ENCODE assay signal across 1 cellular context in the genomic region with DNA sequence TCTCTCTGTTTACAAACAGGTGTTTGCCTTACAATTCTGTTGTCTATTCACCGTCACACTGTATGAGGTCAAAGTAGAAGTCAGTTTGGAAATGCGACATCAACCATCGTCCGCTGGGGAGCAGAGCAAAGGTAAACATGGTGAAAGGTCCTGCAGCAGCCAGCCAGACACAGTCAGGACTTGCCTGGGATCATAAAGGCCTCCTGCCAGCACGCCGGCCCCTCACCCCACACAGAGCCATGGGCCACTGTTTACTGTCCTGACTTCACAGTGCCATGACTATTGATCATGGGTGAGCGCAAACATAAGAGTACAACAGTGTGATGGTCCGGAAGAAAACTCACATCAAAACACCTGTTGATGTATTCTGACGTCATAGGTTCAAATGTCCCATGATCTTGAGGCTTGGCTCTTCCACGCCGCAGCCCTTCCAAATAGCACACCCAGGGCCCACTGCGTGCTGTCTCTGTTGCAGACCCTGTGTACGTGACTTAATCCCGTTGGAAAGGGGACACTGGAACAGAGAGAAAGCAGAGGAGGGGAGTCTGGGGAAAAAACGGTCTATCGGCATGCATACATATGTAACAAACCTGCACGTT.
TF ChIP-seq lines count a peak whose summit lies in the region.

No MANE protein-coding gene starts in this region.

TF ChIP-seq in HepG2, 621 proteins besides CTCF, POLR2A, EP300 and RAD21 (continued from another document and continues in another):
- TF ChIP-seq, protein P1, sequence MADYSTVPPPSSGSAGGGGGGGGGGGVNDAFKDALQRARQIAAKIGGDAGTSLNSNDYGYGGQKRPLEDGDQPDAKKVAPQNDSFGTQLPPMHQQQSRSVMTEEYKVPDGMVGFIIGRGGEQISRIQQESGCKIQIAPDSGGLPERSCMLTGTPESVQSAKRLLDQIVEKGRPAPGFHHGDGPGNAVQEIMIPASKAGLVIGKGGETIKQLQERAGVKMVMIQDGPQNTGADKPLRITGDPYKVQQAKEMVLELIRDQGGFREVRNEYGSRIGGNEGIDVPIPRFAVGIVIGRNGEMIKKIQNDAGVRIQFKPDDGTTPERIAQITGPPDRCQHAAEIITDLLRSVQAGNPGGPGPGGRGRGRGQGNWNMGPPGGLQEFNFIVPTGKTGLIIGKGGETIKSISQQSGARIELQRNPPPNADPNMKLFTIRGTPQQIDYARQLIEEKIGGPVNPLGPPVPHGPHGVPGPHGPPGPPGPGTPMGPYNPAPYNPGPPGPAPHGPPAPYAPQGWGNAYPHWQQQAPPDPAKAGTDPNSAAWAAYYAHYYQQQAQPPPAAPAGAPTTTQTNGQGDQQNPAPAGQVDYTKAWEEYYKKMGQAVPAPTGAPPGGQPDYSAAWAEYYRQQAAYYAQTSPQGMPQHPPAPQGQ (CRISPR knock-in tag; IDR thresholded peaks at IDR 0.05; ENCODE audit: borderline replicate concordance), result peak; percentile 80; the same call in 1 of the 2 replicates
- no peak for TF ChIP-seq JARID2 (CRISPR knock-in tag; IDR thresholded peaks at IDR 0.05; ENCODE audit: insufficient replicate concordance)
- TF ChIP-seq, protein P2, sequence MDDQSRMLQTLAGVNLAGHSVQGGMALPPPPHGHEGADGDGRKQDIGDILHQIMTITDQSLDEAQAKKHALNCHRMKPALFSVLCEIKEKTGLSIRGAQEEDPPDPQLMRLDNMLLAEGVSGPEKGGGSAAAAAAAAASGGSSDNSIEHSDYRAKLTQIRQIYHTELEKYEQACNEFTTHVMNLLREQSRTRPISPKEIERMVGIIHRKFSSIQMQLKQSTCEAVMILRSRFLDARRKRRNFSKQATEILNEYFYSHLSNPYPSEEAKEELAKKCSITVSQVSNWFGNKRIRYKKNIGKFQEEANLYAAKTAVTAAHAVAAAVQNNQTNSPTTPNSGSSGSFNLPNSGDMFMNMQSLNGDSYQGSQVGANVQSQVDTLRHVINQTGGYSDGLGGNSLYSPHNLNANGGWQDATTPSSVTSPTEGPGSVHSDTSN (CRISPR knock-in tag; IDR thresholded peaks at IDR 0.05; ENCODE audit: borderline replicate concordance), result no peak
- peak; percentile 32; the same call in 1 of the 2 replicates for TF ChIP-seq HOXA9 (CRISPR knock-in tag; IDR thresholded peaks at IDR 0.05; ENCODE audit: borderline replicate concordance)
- TF ChIP-seq ZC3H13 (CRISPR knock-in tag; IDR thresholded peaks at IDR 0.05), result no peak
- TF ChIP-seq CAMTA2 (CRISPR knock-in tag; IDR thresholded peaks at IDR 0.05; ENCODE audit: borderline replicate concordance), result no peak
- no peak for TF ChIP-seq NR1H2 (CRISPR knock-in tag; IDR thresholded peaks at IDR 0.05; ENCODE audit: borderline replicate concordance, low read depth)
- TF ChIP-seq NRL (CRISPR knock-in tag; IDR thresholded peaks at IDR 0.05; ENCODE audit: borderline replicate concordance), result peak; percentile 78; the same call in 1 of the 2 replicates
- peak; percentile 96 for TF ChIP-seq NCOA2 (CRISPR knock-in tag; IDR thresholded peaks at IDR 0.05)
- no peak for TF ChIP-seq EZH2 (conservative IDR thresholded peaks at IDR 0.05; ENCODE audit: low read depth, low read length)
- peak; percentile 95 for TF ChIP-seq ZNF605 (CRISPR knock-in tag; IDR thresholded peaks at IDR 0.05)
- TF ChIP-seq ZNF652 (CRISPR knock-in tag; IDR thresholded peaks at IDR 0.05; ENCODE audit: borderline replicate concordance, low read depth), result peak; percentile 81; the same call in 1 of the 2 replicates
- TF ChIP-seq SOX13 (IDR thresholded peaks at IDR 0.05), result peak; percentile 85
- TF ChIP-seq SOX13 (CRISPR knock-in tag; conservative IDR thresholded peaks at IDR 0.05 in 1 of 2, IDR thresholded peaks at IDR 0.05 in 1 of 2), result peak in 1 of 2 experiments; percentile 96; a peak in 2 of 4 replicates
- TF ChIP-seq, protein P3, sequence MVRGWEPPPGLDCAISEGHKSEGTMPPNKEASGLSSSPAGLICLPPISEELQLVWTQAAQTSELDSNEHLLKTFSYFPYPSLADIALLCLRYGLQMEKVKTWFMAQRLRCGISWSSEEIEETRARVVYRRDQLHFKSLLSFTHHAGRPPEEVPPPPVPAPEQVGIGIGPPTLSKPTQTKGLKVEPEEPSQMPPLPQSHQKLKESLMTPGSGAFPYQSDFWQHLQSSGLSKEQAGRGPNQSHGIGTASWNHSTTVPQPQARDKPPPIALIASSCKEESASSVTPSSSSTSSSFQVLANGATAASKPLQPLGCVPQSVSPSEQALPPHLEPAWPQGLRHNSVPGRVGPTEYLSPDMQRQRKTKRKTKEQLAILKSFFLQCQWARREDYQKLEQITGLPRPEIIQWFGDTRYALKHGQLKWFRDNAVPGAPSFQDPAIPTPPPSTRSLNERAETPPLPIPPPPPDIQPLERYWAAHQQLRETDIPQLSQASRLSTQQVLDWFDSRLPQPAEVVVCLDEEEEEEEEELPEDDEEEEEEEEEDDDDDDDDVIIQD (CRISPR knock-in tag; IDR thresholded peaks at IDR 0.05; ENCODE audit: low read depth), result peak; percentile 100
- no peak; the same call in none of the 2 replicates for TF ChIP-seq KDM2A (CRISPR knock-in tag; IDR thresholded peaks at IDR 0.05; ENCODE audit: borderline replicate concordance, low read depth)
- TF ChIP-seq SSRP1 (CRISPR knock-in tag; IDR thresholded peaks at IDR 0.05), result peak; percentile 82
- peak; percentile 97 for TF ChIP-seq TOPORS (CRISPR knock-in tag; IDR thresholded peaks at IDR 0.05)
- peak; percentile 34; the same call in 1 of the 2 replicates for TF ChIP-seq SMARCC2 (IDR thresholded peaks at IDR 0.05)
- peak; percentile 98 for TF ChIP-seq ZNF205 (CRISPR knock-in tag; IDR thresholded peaks at IDR 0.05)
- TF ChIP-seq ZNF839 (CRISPR knock-in tag; IDR thresholded peaks at IDR 0.05; ENCODE audit: borderline replicate concordance), result peak; percentile 82; the same call in 1 of the 2 replicates
- TF ChIP-seq HES4 (CRISPR knock-in tag; IDR thresholded peaks at IDR 0.05; ENCODE audit: borderline replicate concordance), result no peak
- no peak for TF ChIP-seq DR1 (CRISPR knock-in tag; IDR thresholded peaks at IDR 0.05)
- TF ChIP-seq, protein P4, sequence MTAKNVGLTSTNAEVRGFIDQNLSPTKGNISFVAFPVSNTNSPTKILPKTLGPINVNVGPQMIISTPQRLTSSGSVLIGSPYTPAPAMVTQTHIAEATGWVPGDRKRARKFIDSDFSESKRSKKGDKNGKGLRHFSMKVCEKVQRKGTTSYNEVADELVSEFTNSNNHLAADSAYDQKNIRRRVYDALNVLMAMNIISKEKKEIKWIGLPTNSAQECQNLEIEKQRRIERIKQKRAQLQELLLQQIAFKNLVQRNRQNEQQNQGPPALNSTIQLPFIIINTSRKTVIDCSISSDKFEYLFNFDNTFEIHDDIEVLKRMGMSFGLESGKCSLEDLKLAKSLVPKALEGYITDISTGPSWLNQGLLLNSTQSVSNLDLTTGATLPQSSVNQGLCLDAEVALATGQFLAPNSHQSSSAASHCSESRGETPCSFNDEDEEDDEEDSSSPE (CRISPR knock-in tag; IDR thresholded peaks at IDR 0.05), result peak; percentile 64
- TF ChIP-seq ZNF30 (CRISPR knock-in tag; IDR thresholded peaks at IDR 0.05), result no peak
- 0 out of 2 replicates have a peak, but pooled peaks have one; percentile 21 for TF ChIP-seq ATRX (CRISPR knock-in tag; IDR thresholded peaks at IDR 0.05; ENCODE audit: borderline replicate concordance)
- peak; percentile 99 for TF ChIP-seq SMAD3 (CRISPR knock-in tag; IDR thresholded peaks at IDR 0.05)
- no peak for TF ChIP-seq XBP1 (CRISPR knock-in tag; IDR thresholded peaks at IDR 0.05)
- TF ChIP-seq, protein P5, sequence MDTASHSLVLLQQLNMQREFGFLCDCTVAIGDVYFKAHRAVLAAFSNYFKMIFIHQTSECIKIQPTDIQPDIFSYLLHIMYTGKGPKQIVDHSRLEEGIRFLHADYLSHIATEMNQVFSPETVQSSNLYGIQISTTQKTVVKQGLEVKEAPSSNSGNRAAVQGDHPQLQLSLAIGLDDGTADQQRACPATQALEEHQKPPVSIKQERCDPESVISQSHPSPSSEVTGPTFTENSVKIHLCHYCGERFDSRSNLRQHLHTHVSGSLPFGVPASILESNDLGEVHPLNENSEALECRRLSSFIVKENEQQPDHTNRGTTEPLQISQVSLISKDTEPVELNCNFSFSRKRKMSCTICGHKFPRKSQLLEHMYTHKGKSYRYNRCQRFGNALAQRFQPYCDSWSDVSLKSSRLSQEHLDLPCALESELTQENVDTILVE (CRISPR knock-in tag; IDR thresholded peaks at IDR 0.05), result peak; percentile 98
- TF ChIP-seq MLLT10 (CRISPR knock-in tag; IDR thresholded peaks at IDR 0.05), result no peak
- TF ChIP-seq MEIS2 (CRISPR knock-in tag; IDR thresholded peaks at IDR 0.05), result peak; percentile 96; the same call in 1 of the 2 replicates
- no peak for TF ChIP-seq ISX (CRISPR knock-in tag; conservative IDR thresholded peaks at IDR 0.05)
- TF ChIP-seq, protein P6, sequence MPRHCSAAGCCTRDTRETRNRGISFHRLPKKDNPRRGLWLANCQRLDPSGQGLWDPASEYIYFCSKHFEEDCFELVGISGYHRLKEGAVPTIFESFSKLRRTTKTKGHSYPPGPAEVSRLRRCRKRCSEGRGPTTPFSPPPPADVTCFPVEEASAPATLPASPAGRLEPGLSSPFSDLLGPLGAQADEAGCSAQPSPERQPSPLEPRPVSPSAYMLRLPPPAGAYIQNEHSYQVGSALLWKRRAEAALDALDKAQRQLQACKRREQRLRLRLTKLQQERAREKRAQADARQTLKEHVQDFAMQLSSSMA (CRISPR knock-in tag; IDR thresholded peaks at IDR 0.05), result 0 out of 2 replicates have a peak, but pooled peaks have one; percentile 71
- TF ChIP-seq, protein P7, sequence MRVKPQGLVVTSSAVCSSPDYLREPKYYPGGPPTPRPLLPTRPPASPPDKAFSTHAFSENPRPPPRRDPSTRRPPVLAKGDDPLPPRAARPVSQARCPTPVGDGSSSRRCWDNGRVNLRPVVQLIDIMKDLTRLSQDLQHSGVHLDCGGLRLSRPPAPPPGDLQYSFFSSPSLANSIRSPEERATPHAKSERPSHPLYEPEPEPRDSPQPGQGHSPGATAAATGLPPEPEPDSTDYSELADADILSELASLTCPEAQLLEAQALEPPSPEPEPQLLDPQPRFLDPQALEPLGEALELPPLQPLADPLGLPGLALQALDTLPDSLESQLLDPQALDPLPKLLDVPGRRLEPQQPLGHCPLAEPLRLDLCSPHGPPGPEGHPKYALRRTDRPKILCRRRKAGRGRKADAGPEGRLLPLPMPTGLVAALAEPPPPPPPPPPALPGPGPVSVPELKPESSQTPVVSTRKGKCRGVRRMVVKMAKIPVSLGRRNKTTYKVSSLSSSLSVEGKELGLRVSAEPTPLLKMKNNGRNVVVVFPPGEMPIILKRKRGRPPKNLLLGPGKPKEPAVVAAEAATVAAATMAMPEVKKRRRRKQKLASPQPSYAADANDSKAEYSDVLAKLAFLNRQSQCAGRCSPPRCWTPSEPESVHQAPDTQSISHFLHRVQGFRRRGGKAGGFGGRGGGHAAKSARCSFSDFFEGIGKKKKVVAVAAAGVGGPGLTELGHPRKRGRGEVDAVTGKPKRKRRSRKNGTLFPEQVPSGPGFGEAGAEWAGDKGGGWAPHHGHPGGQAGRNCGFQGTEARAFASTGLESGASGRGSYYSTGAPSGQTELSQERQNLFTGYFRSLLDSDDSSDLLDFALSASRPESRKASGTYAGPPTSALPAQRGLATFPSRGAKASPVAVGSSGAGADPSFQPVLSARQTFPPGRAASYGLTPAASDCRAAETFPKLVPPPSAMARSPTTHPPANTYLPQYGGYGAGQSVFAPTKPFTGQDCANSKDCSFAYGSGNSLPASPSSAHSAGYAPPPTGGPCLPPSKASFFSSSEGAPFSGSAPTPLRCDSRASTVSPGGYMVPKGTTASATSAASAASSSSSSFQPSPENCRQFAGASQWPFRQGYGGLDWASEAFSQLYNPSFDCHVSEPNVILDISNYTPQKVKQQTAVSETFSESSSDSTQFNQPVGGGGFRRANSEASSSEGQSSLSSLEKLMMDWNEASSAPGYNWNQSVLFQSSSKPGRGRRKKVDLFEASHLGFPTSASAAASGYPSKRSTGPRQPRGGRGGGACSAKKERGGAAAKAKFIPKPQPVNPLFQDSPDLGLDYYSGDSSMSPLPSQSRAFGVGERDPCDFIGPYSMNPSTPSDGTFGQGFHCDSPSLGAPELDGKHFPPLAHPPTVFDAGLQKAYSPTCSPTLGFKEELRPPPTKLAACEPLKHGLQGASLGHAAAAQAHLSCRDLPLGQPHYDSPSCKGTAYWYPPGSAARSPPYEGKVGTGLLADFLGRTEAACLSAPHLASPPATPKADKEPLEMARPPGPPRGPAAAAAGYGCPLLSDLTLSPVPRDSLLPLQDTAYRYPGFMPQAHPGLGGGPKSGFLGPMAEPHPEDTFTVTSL (CRISPR knock-in tag; IDR thresholded peaks at IDR 0.05; ENCODE audit: borderline replicate concordance), result peak; percentile 100
- no peak for TF ChIP-seq MTF1 (CRISPR knock-in tag; IDR thresholded peaks at IDR 0.05)
- TF ChIP-seq GABPB1 (CRISPR knock-in tag; IDR thresholded peaks at IDR 0.05), result peak; percentile 82
- no peak for TF ChIP-seq ZNF678 (CRISPR knock-in tag; IDR thresholded peaks at IDR 0.05)
- TF ChIP-seq, protein P8, sequence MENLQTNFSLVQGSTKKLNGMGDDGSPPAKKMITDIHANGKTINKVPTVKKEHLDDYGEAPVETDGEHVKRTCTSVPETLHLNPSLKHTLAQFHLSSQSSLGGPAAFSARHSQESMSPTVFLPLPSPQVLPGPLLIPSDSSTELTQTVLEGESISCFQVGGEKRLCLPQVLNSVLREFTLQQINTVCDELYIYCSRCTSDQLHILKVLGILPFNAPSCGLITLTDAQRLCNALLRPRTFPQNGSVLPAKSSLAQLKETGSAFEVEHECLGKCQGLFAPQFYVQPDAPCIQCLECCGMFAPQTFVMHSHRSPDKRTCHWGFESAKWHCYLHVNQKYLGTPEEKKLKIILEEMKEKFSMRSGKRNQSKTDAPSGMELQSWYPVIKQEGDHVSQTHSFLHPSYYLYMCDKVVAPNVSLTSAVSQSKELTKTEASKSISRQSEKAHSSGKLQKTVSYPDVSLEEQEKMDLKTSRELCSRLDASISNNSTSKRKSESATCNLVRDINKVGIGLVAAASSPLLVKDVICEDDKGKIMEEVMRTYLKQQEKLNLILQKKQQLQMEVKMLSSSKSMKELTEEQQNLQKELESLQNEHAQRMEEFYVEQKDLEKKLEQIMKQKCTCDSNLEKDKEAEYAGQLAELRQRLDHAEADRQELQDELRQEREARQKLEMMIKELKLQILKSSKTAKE (CRISPR knock-in tag; IDR thresholded peaks at IDR 0.05; ENCODE audit: borderline replicate concordance), result peak; percentile 99
- TF ChIP-seq ZNF256 (CRISPR knock-in tag; conservative IDR thresholded peaks at IDR 0.05), result peak; percentile 62; the same call in 1 of the 2 replicates
- no peak; the same call in 1 of the 2 replicates for TF ChIP-seq CC2D1A (CRISPR knock-in tag; IDR thresholded peaks at IDR 0.05)
- TF ChIP-seq, protein P9, sequence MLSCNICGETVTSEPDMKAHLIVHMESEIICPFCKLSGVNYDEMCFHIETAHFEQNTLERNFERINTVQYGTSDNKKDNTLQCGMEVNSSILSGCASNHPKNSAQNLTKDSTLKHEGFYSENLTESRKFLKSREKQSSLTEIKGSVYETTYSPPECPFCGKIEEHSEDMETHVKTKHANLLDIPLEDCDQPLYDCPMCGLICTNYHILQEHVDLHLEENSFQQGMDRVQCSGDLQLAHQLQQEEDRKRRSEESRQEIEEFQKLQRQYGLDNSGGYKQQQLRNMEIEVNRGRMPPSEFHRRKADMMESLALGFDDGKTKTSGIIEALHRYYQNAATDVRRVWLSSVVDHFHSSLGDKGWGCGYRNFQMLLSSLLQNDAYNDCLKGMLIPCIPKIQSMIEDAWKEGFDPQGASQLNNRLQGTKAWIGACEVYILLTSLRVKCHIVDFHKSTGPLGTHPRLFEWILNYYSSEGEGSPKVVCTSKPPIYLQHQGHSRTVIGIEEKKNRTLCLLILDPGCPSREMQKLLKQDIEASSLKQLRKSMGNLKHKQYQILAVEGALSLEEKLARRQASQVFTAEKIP (CRISPR knock-in tag; IDR thresholded peaks at IDR 0.05; ENCODE audit: borderline replicate concordance), result no peak
- peak; percentile 82; the same call in 1 of the 2 replicates for TF ChIP-seq IRX3 (CRISPR knock-in tag; IDR thresholded peaks at IDR 0.05; ENCODE audit: borderline replicate concordance, low read depth)
- peak; percentile 86 for TF ChIP-seq ZNF589 (CRISPR knock-in tag; conservative IDR thresholded peaks at IDR 0.05)
